Comparison of ENCODE assay signal across 18 cellular contexts in the genomic region with DNA sequence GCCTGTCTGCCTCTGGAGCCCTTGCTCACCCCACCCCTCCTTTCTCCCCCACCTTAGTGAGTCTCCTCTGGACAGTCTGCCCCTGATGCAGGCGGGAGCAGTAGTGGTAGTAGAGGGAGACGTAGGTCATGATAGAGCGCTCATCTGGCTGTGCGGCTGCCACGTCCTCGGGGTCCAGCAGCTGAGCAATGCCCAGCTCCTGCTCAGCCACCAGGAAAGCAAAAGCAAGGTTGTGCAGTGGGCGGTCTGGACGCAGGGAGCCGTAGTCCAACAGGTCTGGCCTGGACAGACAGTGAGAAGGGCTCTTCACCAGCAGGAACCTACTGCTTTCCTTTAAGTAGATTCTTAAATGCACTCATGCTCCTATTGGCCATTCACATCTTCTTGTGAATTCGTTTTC.
"Had no signal": no experiment of that assay in that cellular context is flagged by ENCODE, and none has a peak within 500 bp of the region (broad histone marks: within the 10 kb centered on the region; RNA-seq: fewer than 3 reads in every experiment).

No MANE protein-coding gene starts in this region.

- H3K27ac Mint-ChIP-seq: nephron had no signal

- H3K36me3 ChIP-seq: neutrophil, ovary, right atrium auricular region, sigmoid colon, upper lobe of left lung, vagina had no signal

- ATAC-seq: esophagus mucosa; mucosa of descending colon; stimulated activated naive CD8-positive, alpha-beta T cell treated with anti-CD3 and anti-CD28 coated beads, Interleukin-15, Interleukin-2, amounts not matched to agents 100 U/mL and 50 U/mL, for 24 hours had no signal

- DNase-seq: cortex of kidney; dorsolateral prefrontal cortex; effector CD8-positive, alpha-beta T cell; kidney glomerular epithelial cell; mammary epithelial cell; mucosa of descending colon; ovary; sigmoid colon; stimulated activated CD4-positive, alpha-beta T cell treated with anti-CD3 and anti-CD28 coated beads, Interleukin-12 subunit alpha, Interleukin-12 subunit beta, amount 100 ng/mL, for 4 hours; stimulated activated naive CD8-positive, alpha-beta T cell treated with anti-CD3 and anti-CD28 coated beads, Interleukin-15, Interleukin-2, amounts not matched to agents 100 U/mL and 50 U/mL, for 24 hours; tibial artery had no signal

- H3K4me3 ChIP-seq: dorsolateral prefrontal cortex, mucosa of descending colon, ovary, right atrium auricular region, sigmoid colon, skin epidermis, tibial artery, upper lobe of left lung, vagina had no signal

- H3K9me3 Mint-ChIP-seq: nephron had no signal

- H3K4me3 Mint-ChIP-seq: nephron had no signal

- H3K27me3 ChIP-seq: ovary, right atrium auricular region, vagina had no signal

- H3K27ac ChIP-seq: dorsolateral prefrontal cortex, neutrophil, ovary, right atrium auricular region, sigmoid colon, skin epidermis, tibial artery, upper lobe of left lung, vagina had no signal

- H3K9me3 ChIP-seq: mucosa of descending colon, neutrophil, ovary, right atrium auricular region, sigmoid colon, tibial artery, upper lobe of left lung, vagina had no signal
